16 cellular contexts compared by ENCODE assay signal in the genomic region with DNA sequence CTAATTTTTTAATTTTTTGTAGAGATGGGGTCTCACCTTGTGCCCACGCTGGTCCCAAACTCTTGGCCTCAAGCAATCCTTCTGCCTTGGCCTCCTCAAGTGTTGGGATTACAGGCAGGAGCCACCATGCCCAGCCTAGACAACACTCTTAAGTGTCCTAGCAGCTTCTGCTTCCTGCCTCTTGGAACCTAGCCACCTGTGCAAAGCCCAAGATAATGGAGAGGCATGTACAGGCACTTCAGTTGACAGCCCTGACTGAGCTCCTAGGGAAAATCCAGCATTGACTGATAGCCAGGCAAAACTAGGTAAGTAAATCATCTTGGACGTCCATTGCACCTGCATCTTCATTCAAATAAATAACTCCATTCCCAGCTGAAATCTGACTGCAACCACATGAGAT. TPM values are rescaled to one million over a fixed set of nuclear protein-coding genes. Genes with fewer than 3 reads are reported as not detected.
DNase-seq lines count a peak whose midpoint lies in the region; ATAC-seq and TF ChIP-seq lines count a peak whose summit lies in the region.
"Had no signal": no experiment of that assay in that cellular context is flagged by ENCODE, and none has a peak within 500 bp of the region (broad histone marks: within the 10 kb centered on the region; RNA-seq: fewer than 3 reads in every experiment).

No MANE protein-coding gene starts in this region.

- no peak overlapping the region for H3K4me3 Mint-ChIP-seq in stimulated activated naive CD8-positive, alpha-beta T cell treated with anti-CD3 and anti-CD28 coated beads, Interleukin-15, Interleukin-2, amounts not matched to agents 100 ng/mL and 50 ng/mL, for 24 hours
- H3K4me3 Mint-ChIP-seq: mesothelial cell of epicardium had no signal

- no peaks in the 10 kb centered on the region for H3K27me3 Mint-ChIP-seq in stimulated activated naive CD8-positive, alpha-beta T cell treated with anti-CD3 and anti-CD28 coated beads, Interleukin-15, Interleukin-2, amounts not matched to agents 100 ng/mL and 50 ng/mL, for 24 hours

- peak overlapping the region in 1 of 3 donors; percentile 4 for H3K27ac ChIP-seq in thyroid gland
- H3K27ac ChIP-seq: BLaER1, transverse colon, VCaP had no signal

- H3K27me3 ChIP-seq in thyroid gland: no peaks in the 10 kb centered on the region
- H3K27me3 ChIP-seq: BLaER1, transverse colon had no signal

- peaks cover 15% of the 10 kb centered on the region for H3K4me1 Mint-ChIP-seq in stimulated activated naive CD8-positive, alpha-beta T cell treated with anti-CD3 and anti-CD28 coated beads, Interleukin-15, Interleukin-2, amounts not matched to agents 100 ng/mL and 50 ng/mL, for 24 hours (ENCODE audit: low read depth)
- H3K4me1 Mint-ChIP-seq: mesothelial cell of epicardium had no signal

- H3K27ac Mint-ChIP-seq in stimulated activated naive CD8-positive, alpha-beta T cell treated with anti-CD3 and anti-CD28 coated beads, Interleukin-15, Interleukin-2, amounts not matched to agents 100 ng/mL and 50 ng/mL, for 24 hours: peak overlapping the region; percentile 43
- H3K27ac Mint-ChIP-seq: mesothelial cell of epicardium had no signal

- DNase-seq in NCI-H1417 (lab: John Stamatoyannopoulos, UW): peak in 2 of 3 experiments; percentile 70 to 78
- no peak for DNase-seq in NCI-H1417 treated with DMSO at 0.1 percent for 48 hours (lab: John Stamatoyannopoulos, UW)
- no peak for DNase-seq in stimulated activated naive CD8-positive, alpha-beta T cell treated with anti-CD3 and anti-CD28 coated beads, Interleukin-15, Interleukin-2, amounts not matched to agents 100 U/mL and 50 U/mL, for 24 hours
- peak; percentile 54 for DNase-seq in epithelial cell of esophagus (ENCODE audit: low read depth)
- DNase-seq in thyroid gland: peak; percentile 68 to 74
- no peak for DNase-seq in NCI-H1694 treated with DMSO at 0.1 percent for 48 hours (lab: John Stamatoyannopoulos, UW)
- no peak for DNase-seq in C1 segment of cervical spinal cord (lab: John Stamatoyannopoulos, UW)
- DNase-seq: 8988T, aorta, DMS 273 treated with DMSO at 0.1 percent for 48 hours, NCI-H226, transverse colon had no signal

- 55 to 65% methylated on average over 2 of the region's 2 CpGs for WGBS in thyroid gland, 2 donors

- TF ChIP-seq CTCF in epithelial cell of esophagus (IDR thresholded peaks at IDR 0.05; ENCODE audit: insufficient read depth, low read depth, low read length, missing control alignments): no peak
- TF ChIP-seq CTCF in thyroid gland (IDR thresholded peaks at IDR 0.05): no peak

- no peak overlapping the region for H3K4me3 ChIP-seq in epithelial cell of esophagus (ENCODE audit: low read length)
- H3K4me3 ChIP-seq in thyroid gland (replicated peaks in 1 of 3): no peak overlapping the region
- H3K4me3 ChIP-seq: BLaER1, transverse colon had no signal

- ATAC-seq in stimulated activated naive CD8-positive, alpha-beta T cell treated with anti-CD3 and anti-CD28 coated beads, Interleukin-15, Interleukin-2, amounts not matched to agents 100 U/mL and 50 U/mL, for 24 hours: no peak

- H3K9me3 ChIP-seq in thyroid gland: no peaks in the 10 kb centered on the region
- H3K9me3 ChIP-seq: BLaER1, transverse colon had no signal

- H3K9me3 Mint-ChIP-seq in stimulated activated naive CD8-positive, alpha-beta T cell treated with anti-CD3 and anti-CD28 coated beads, Interleukin-15, Interleukin-2, amounts not matched to agents 100 ng/mL and 50 ng/mL, for 24 hours: no peaks in the 10 kb centered on the region
- H3K9me3 Mint-ChIP-seq: mesothelial cell of epicardium had no signal

- peaks cover 74% of the 10 kb centered on the region for H3K36me3 Mint-ChIP-seq in stimulated activated naive CD8-positive, alpha-beta T cell treated with anti-CD3 and anti-CD28 coated beads, Interleukin-15, Interleukin-2, amounts not matched to agents 100 ng/mL and 50 ng/mL, for 24 hours (ENCODE audit: low read depth)

- peaks cover 11 to 30% of the 10 kb centered on the region in 2 donors for H3K4me1 ChIP-seq in thyroid gland

- TF ChIP-seq POLR2A in thyroid gland (IDR thresholded peaks at IDR 0.05): no peak

- H3K36me3 ChIP-seq in thyroid gland: peaks cover 15 to 24% of the 10 kb centered on the region in 2 donors

- intact Hi-C loops in thyroid gland (cut with DNase I): no loop called here

RNA-seq across cellular contexts. Expression of a gene that starts 15.5 kb away (rescaled TPM):
- 100 to 1,000 TPM in 2 of 4 donors, 10 to 100 TPM in 2; 40.6 to 135 (median 90.9) TPM for total RNA-seq in thyroid gland

RNA-seq across cellular contexts. Expression of a gene that starts 23.7 kb away (rescaled TPM):
- total RNA-seq in thyroid gland: 10 to 100 TPM in 1 of 4 donors, 1 to 10 TPM in 3; 5.1 to 10.6 (median 7.1) TPM

RNA-seq across cellular contexts. Expression of a gene that starts 39.6 kb away (rescaled TPM):
- total RNA-seq in thyroid gland: 10 to 100 TPM; 20.2 to 34.9 (median 29.5) TPM

RNA-seq across cellular contexts. Expression of a gene that starts 42.4 kb away (rescaled TPM):
- total RNA-seq in thyroid gland: 10 to 100 TPM; 67.2 to 92.9 (median 74.7) TPM

Comparison
In these comparisons a context has a peak if more than half of its experiments do, and no peak if none do; other contexts are left out.
1. DNase-seq: peak in NCI-H1417 (2 of 3), epithelial cell of esophagus (single experiment) and thyroid gland (2 of 2); none in NCI-H1417 treated with DMSO at 0.1 percent for 48 hours (single experiment), stimulated activated naive CD8-positive, alpha-beta T cell treated with anti-CD3 and anti-CD28 coated beads, Interleukin-15, Interleukin-2, amounts not matched to agents 100 U/mL and 50 U/mL, for 24 hours (single experiment), NCI-H1694 treated with DMSO at 0.1 percent for 48 hours (single experiment) and C1 segment of cervical spinal cord (0 of 14).